Comparison of ENCODE assay signal across 21 cellular contexts in genomic region chr11:36070215-36070976, GRCh38.
DNase-seq lines count a peak whose midpoint lies in the region; ATAC-seq and TF ChIP-seq lines count a peak whose summit lies in the region.
"Had no signal": no experiment of that assay in that cellular context is flagged by ENCODE, and none has a peak within 500 bp of the region (broad histone marks: within the 10 kb centered on the region; RNA-seq: fewer than 3 reads in every experiment).

No MANE protein-coding gene starts in this region.

- H2AK5ac ChIP-seq in trophoblast cell (ENCODE audit: low read length) = no peak overlapping the region

- H3K9me3 ChIP-seq in HUES48 (ENCODE audit: control insufficient read depth, insufficient read depth, low read length) = peaks cover 3% of the 10 kb centered on the region; the same call in 1 of the 2 replicates
- no peaks in the 10 kb centered on the region for H3K9me3 ChIP-seq in PC-3 (ENCODE audit: low read length)
- no peaks in the 10 kb centered on the region for H3K9me3 ChIP-seq in trophoblast cell (ENCODE audit: insufficient read depth, low read depth, low read length)
- no peaks in the 10 kb centered on the region for H3K9me3 ChIP-seq in thyroid gland
- H3K9me3 ChIP-seq: transverse colon had no signal

- no peak overlapping the region for H2BK12ac ChIP-seq in trophoblast cell (ENCODE audit: low read length)

- H3K79me1 ChIP-seq in trophoblast cell (ENCODE audit: low read length) = peaks cover 3% of the 10 kb centered on the region

- WGBS in trophoblast cell (ENCODE audit: extremely low coverage, insufficient coverage, insufficient read length) = no CpG with 5 or more reads among the region's 5 CpGs
- 74 to 81% methylated on average over 5 of the region's 5 CpGs for WGBS in thyroid gland, 2 donors

- POLR2A ChIA-PET in PC-3 (lab: Charles Lee; ENCODE audit: unreplicated experiment) = interaction anchor here (0.6 kb wide), 1 partner anchor 138 kb away, joined by 3 read pairs; no protein-coding TSS in a partner anchor

- H3K36me3 ChIP-seq in HUES48 (ENCODE audit: control insufficient read depth, insufficient read depth, low read length) = no peaks in the 10 kb centered on the region
- H3K36me3 ChIP-seq in PC-3 (ENCODE audit: low read depth, low read length) = peaks cover 5% of the 10 kb centered on the region
- peaks cover 0 to 2% of the 10 kb centered on the region in 2 experiments for H3K36me3 ChIP-seq in trophoblast cell (ENCODE audit: control insufficient read depth in 1 of 2, insufficient read depth in 2 of 2, low read length in 2 of 2)
- H3K36me3 ChIP-seq in thyroid gland = no peaks in the 10 kb centered on the region
- H3K36me3 ChIP-seq: gastroesophageal sphincter, left ventricle myocardium inferior, transverse colon had no signal

- no peak overlapping the region for H3K4ac ChIP-seq in trophoblast cell (ENCODE audit: low read depth, low read length)

- no peak overlapping the region for H3K14ac ChIP-seq in trophoblast cell (ENCODE audit: low read length)

- no peak overlapping the region for H4K91ac ChIP-seq in trophoblast cell (ENCODE audit: low read depth, low read length)

- no peak overlapping the region for H2BK5ac ChIP-seq in trophoblast cell (ENCODE audit: low read depth, low read length, poor library complexity)

- TF ChIP-seq CTCF in PC-3 (conservative IDR thresholded peaks at IDR 0.05; ENCODE audit: low read depth, low read length) (0 out of 2 replicates have a peak, but pooled peaks have one; percentile 3), thyroid gland (IDR thresholded peaks at IDR 0.05) (no peak)

- H2BK120ac ChIP-seq in trophoblast cell (ENCODE audit: insufficient read depth, low read length, poor library complexity) = no peak overlapping the region

- no peak overlapping the region for H3K4me2 ChIP-seq in PC-3 (ENCODE audit: low read length)
- no peak overlapping the region for H3K4me2 ChIP-seq in trophoblast cell (ENCODE audit: low read length)

- H3K4me3 ChIP-seq in HUES48 (ENCODE audit: low read depth, low read length) = no peak overlapping the region
- H3K4me3 ChIP-seq in PC-3 (ENCODE audit: low read length) = no peak overlapping the region
- H3K4me3 ChIP-seq in trophoblast cell (ENCODE audit: low read depth, low read length) = no peak overlapping the region
- no peak overlapping the region for H3K4me3 ChIP-seq in thyroid gland (replicated peaks in 1 of 3)
- H3K4me3 ChIP-seq: gastroesophageal sphincter, left ventricle myocardium inferior, transverse colon had no signal

- H2AFZ ChIP-seq in PC-3 (ENCODE audit: low read length) = no peak overlapping the region
- H2AFZ ChIP-seq in trophoblast cell (ENCODE audit: insufficient read depth, low read length, poor library complexity) = no peak overlapping the region

- H3K27ac ChIP-seq in HUES48 (ENCODE audit: low read depth, low read length) = peak overlapping the region; percentile 36
- H3K27ac ChIP-seq in PC-3 (ENCODE audit: low read length) = no peak overlapping the region
- H3K27ac ChIP-seq in trophoblast cell (ENCODE audit: low read depth, low read length) = no peak overlapping the region
- no peak overlapping the region for H3K27ac ChIP-seq in thyroid gland
- H3K27ac ChIP-seq: gastroesophageal sphincter, transverse colon had no signal

- no peaks in the 10 kb centered on the region for H4K20me1 ChIP-seq in PC-3 (ENCODE audit: low read length)

- ATAC-seq in PC-3 (no peak), HG02759 (IDR thresholded peaks at IDR 0.05; ENCODE audit: unreplicated experiment) (no peak)
- ATAC-seq: activated naive CD8-positive, alpha-beta T cell treated with anti-CD3 and anti-CD28 coated beads, Interleukin-2, amount 50 U/mL, for 24 hours; activated T-cell treated with anti-CD3 and anti-CD28 coated beads, Interleukin-2, amount 50 U/mL, for 4 hours; gastroesophageal sphincter; naive thymus-derived CD8-positive, alpha-beta T cell; SK-N-SH treated with all-trans-retinoic acid at 6 μM for 48 hours had no signal

- H4K12ac ChIP-seq in trophoblast cell (ENCODE audit: low read depth, low read length) = no peak overlapping the region

- H3K4me1 ChIP-seq in HUES48 (ENCODE audit: control insufficient read depth, insufficient read depth, low read length) (peaks cover 48% of the 10 kb centered on the region), PC-3 (ENCODE audit: insufficient read depth, low read length) (no peaks in the 10 kb centered on the region), trophoblast cell (ENCODE audit: control insufficient read depth in 1 of 2, insufficient read depth in 2 of 2, low read length in 2 of 2) (peaks cover 3 to 7% of the 10 kb centered on the region in 2 experiments), thyroid gland (peaks cover 0 to 15% of the 10 kb centered on the region in 2 donors)

- BruUV-seq in PC-3 (replicated peaks; lab: Mats Ljungman, UMichigan) = no TSS peak

- intact Hi-C loops in PC-3 (cut with micrococcal nuclease) (no loop called here), thyroid gland (cut with DNase I) (no loop called here)

- no peak overlapping the region; the same call in 1 of the 2 replicates for H3K9ac ChIP-seq in HUES48 (ENCODE audit: low read depth, low read length)
- H3K9ac ChIP-seq in PC-3 (ENCODE audit: low read length) = no peak overlapping the region
- peak overlapping the region; percentile 20 for H3K9ac ChIP-seq in trophoblast cell (ENCODE audit: low read length)

- no peak overlapping the region for H4K8ac ChIP-seq in trophoblast cell (ENCODE audit: low read depth, low read length)

- CTCF ChIA-PET in PC-3 (lab: Charles Lee) = interaction anchor here (2.2 kb wide), 1 partner anchor 248 kb away, joined by 12 read pairs; no protein-coding TSS in a partner anchor

- TF ChIP-seq POLR2A in thyroid gland (IDR thresholded peaks at IDR 0.05) = no peak

- DNase-seq in PC-3 = no peak
- DNase-seq in foreskin melanocyte = peak; percentile 42
- DNase-seq in trophoblast cell = no peak
- DNase-seq in thyroid gland = no peak
- DNase-seq in NCI-H82 treated with DMSO at 0.1 percent for 48 hours (lab: John Stamatoyannopoulos, UW; ENCODE audit: unreplicated experiment) = no peak
- DNase-seq: activated CD4-positive, alpha-beta T cell treated with anti-CD3 and anti-CD28 coated beads, Interleukin-2, amount 10 ng/mL, durations not matched to agents 7 days and 5 days; activated gamma-delta T cell treated with Interleukin-2 at 50 U/mL for 16 hours; activated naive CD8-positive, alpha-beta T cell treated with anti-CD3 and anti-CD28 coated beads, Interleukin-2, amount 50 U/mL, for 24 hours; activated T-cell treated with anti-CD3 and anti-CD28 coated beads, Interleukin-2, amount 50 U/mL, for 4 hours; IMR-90; left ventricle myocardium inferior; naive thymus-derived CD8-positive, alpha-beta T cell; NCI-H1417 treated with DMSO at 0.1 percent for 48 hours; NCI-H446 treated with DMSO at 0.1 percent for 48 hours; small intestine; stimulated activated CD8-positive, alpha-beta memory T cell treated with anti-CD3 and anti-CD28 coated beads, Interleukin-4, amount 100 ng/mL, for 48 hours; transverse colon had no signal

- H3K18ac ChIP-seq in trophoblast cell (ENCODE audit: low read length) = no peak overlapping the region

- H3K79me2 ChIP-seq in PC-3 (ENCODE audit: low read length) = no peaks in the 10 kb centered on the region
- H3K79me2 ChIP-seq in trophoblast cell (ENCODE audit: control insufficient read depth, insufficient read depth, low read length, poor library complexity) = no peaks in the 10 kb centered on the region

- no peaks in the 10 kb centered on the region for H3F3A ChIP-seq in PC-3 (ENCODE audit: low read length, unreplicated experiment)

- no peaks in the 10 kb centered on the region for H3K9me2 ChIP-seq in PC-3 (replicated peaks; ENCODE audit: low read length)

- no peak overlapping the region for H3K23ac ChIP-seq in trophoblast cell (ENCODE audit: low read length)

- H3K27me3 ChIP-seq in HUES48 (ENCODE audit: control insufficient read depth, insufficient read depth, low read length) = no peaks in the 10 kb centered on the region
- no peaks in the 10 kb centered on the region for H3K27me3 ChIP-seq in PC-3 (ENCODE audit: low read length)
- no peaks in the 10 kb centered on the region for H3K27me3 ChIP-seq in trophoblast cell (ENCODE audit: insufficient read depth, low read length)
- no peaks in the 10 kb centered on the region for H3K27me3 ChIP-seq in thyroid gland
- H3K27me3 ChIP-seq: gastroesophageal sphincter, transverse colon had no signal
